Comparison of ENCODE assay signal across 8 cellular contexts in the genomic region with DNA sequence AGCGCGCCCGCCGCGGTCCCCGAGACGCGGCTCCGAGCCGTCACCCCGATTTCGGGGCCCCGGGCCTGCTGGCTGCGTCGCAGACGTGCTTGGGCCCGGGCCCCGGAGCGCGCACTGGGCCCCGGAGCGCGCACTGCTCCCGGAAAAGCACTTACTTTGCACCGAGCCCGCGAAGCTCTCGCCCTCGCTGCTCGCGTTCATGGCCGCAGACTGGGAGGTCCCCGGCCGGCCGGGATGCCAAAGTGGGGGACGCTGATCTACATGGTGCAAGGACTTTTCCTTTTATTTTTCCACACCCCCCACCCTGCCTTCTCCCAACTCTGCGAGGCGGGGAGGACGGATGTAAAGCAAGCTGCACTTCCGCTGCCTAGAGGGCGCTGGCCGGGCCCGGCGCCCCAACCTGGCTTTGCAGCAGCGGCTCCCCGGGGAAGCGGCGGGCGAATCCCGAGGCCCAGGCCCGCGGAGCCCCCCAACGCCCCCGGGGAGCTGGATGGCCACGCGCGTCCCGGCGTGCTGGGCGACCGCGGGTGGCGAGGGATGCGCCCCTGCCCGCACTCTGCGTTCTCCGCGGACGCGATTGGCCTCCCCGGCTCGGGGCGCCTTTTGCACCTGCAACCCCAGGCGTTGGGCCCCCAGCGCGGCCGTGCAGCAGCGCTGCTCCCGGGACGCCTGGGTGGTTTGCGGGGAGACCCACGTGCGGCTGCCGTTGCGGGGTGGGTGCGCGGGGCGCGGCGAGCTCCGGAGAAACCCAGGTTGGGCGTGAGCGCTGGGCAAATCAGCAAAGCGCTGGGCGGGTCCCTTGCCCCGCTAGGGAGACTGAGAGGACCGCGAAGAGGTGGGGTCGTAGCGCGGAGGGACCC. TPM values are rescaled to one million over a fixed set of nuclear protein-coding genes. Genes with fewer than 3 reads are reported as not detected.
A peak's percentile ranks its signal among the peaks of the same experiment; 100 is the strongest.
DNase-seq lines count a peak whose midpoint lies in the region; ATAC-seq lines count a peak whose summit lies in the region.

A gene (minus strand): TSS at position 344 of the 860 bp plus-strand sequence. CDS start 143 bp downstream, at position 201.

- H3K27ac ChIP-seq in effector memory CD4-positive, alpha-beta T cell (ENCODE audit: insufficient read depth, low read length, poor library complexity, severe bottlenecking): peak within 1 kb of the TSS; percentile 72
- peak within 1 kb of the TSS; percentile 95 for H3K27ac ChIP-seq in mesenchymal stem cell (ENCODE audit: low read length, poor library complexity, severe bottlenecking)

- peak within 1 kb of the TSS; percentile 84 to 94 for H3K4ac ChIP-seq in mesenchymal stem cell (ENCODE audit: low read depth in 1 of 2, low read length in 2 of 2)

- H2AK5ac ChIP-seq in mesenchymal stem cell (ENCODE audit: low read length, severe bottlenecking): no peak within 1 kb of the TSS

- peak; percentile 62 for ATAC-seq in HG03457 (IDR thresholded peaks at IDR 0.05; ENCODE audit: unreplicated experiment)

- peak within 1 kb of the TSS; percentile 96 for H2BK5ac ChIP-seq in mesenchymal stem cell (ENCODE audit: low read depth, low read length, poor library complexity, severe bottlenecking)

- H3K23ac ChIP-seq in mesenchymal stem cell (ENCODE audit: low read length in 2 of 2): peak within 1 kb of the TSS; percentile 11 to 80

- peaks cover 12% of the 10 kb centered on the region for H3K79me1 ChIP-seq in mesenchymal stem cell (replicated peaks; ENCODE audit: low read length, poor library complexity, severe bottlenecking)

- H2AFZ ChIP-seq in mesenchymal stem cell (ENCODE audit: low read depth, low read length): peak within 1 kb of the TSS; percentile 95

- H3K14ac ChIP-seq in mesenchymal stem cell (ENCODE audit: low read length in 2 of 2): peak within 1 kb of the TSS in 1 of 2 experiments; percentile 97

- peaks cover 3% of the 10 kb centered on the region for H3K4me1 ChIP-seq in effector memory CD4-positive, alpha-beta T cell (ENCODE audit: control insufficient read depth, insufficient read depth, low read length, poor library complexity, severe bottlenecking)
- H3K4me1 ChIP-seq in mesenchymal stem cell (ENCODE audit: control insufficient read depth, insufficient read depth, low read depth, low read length): peaks cover 12% of the 10 kb centered on the region

- H4K8ac ChIP-seq in mesenchymal stem cell (ENCODE audit: low read length): peak within 1 kb of the TSS; percentile 98

- H2BK15ac ChIP-seq in mesenchymal stem cell (ENCODE audit: low read depth, poor library complexity, severe bottlenecking): peak within 1 kb of the TSS; percentile 83

- peak within 1 kb of the TSS; percentile 100 for H2BK120ac ChIP-seq in mesenchymal stem cell (ENCODE audit: low read depth, low read length)

- peak; percentile 74 for DNase-seq in CD1c-positive myeloid dendritic cell (ENCODE audit: extremely low spot score)
- peak; percentile 59 for DNase-seq in GM19240 (ENCODE audit: insufficient read length, low spot score)
- peak; percentile 87 for DNase-seq in NCI-H82 (lab: John Stamatoyannopoulos, UW)
- DNase-seq in activated CD8-positive, alpha-beta memory T cell treated with anti-CD3 and anti-CD28 coated beads for 24 hours: peak; percentile 91
- DNase-seq in effector memory CD4-positive, alpha-beta T cell: peak; percentile 36 to 54 (median 50)
- peak; percentile 87 for DNase-seq in mesenchymal stem cell
- peak; percentile 28 for DNase-seq in stimulated activated CD8-positive, alpha-beta memory T cell treated with anti-CD3 and anti-CD28 coated beads, Interleukin-12 subunit alpha, Interleukin-12 subunit beta, amount 100 ng/mL, for 24 hours (ENCODE audit: extremely low read depth)

- no peaks in the 10 kb centered on the region for H3K9me3 ChIP-seq in effector memory CD4-positive, alpha-beta T cell (ENCODE audit: control insufficient read depth, low read length)
- no peaks in the 10 kb centered on the region for H3K9me3 ChIP-seq in mesenchymal stem cell (ENCODE audit: control insufficient read depth, low read length)

- peak within 1 kb of the TSS; percentile 78 for H3K4me2 ChIP-seq in mesenchymal stem cell (ENCODE audit: low read length, poor library complexity, severe bottlenecking)

- H4K91ac ChIP-seq in mesenchymal stem cell (ENCODE audit: low read length): peak within 1 kb of the TSS; percentile 98

- H3K36me3 ChIP-seq in effector memory CD4-positive, alpha-beta T cell (ENCODE audit: control insufficient read depth, insufficient read depth, low read length): peaks cover under 1% of the 10 kb centered on the region
- peaks cover 0 to 4% of the 10 kb centered on the region in 2 experiments for H3K36me3 ChIP-seq in mesenchymal stem cell (ENCODE audit: control insufficient read depth in 1 of 2, insufficient read depth in 2 of 2, low read depth in 1 of 2, low read length in 2 of 2)

- H3K4me3 ChIP-seq in effector memory CD4-positive, alpha-beta T cell (ENCODE audit: insufficient read depth, low read depth, low read length, poor library complexity, severe bottlenecking): peak within 1 kb of the TSS; percentile 97
- H3K4me3 ChIP-seq in mesenchymal stem cell (ENCODE audit: insufficient read depth in 1 of 2, low read depth in 1 of 2, low read length in 2 of 2): peak within 1 kb of the TSS; percentile 96 to 97

- H2BK12ac ChIP-seq in mesenchymal stem cell (ENCODE audit: low read length in 2 of 2): peak within 1 kb of the TSS; percentile 66 to 86

- peak within 1 kb of the TSS; percentile 92 for H3K9ac ChIP-seq in mesenchymal stem cell (ENCODE audit: low read length)

- no peaks in the 10 kb centered on the region for H3K27me3 ChIP-seq in effector memory CD4-positive, alpha-beta T cell (replicated peaks; ENCODE audit: control insufficient read depth, insufficient read depth, low read length, poor library complexity, severe bottlenecking)
- no peaks in the 10 kb centered on the region for H3K27me3 ChIP-seq in mesenchymal stem cell (ENCODE audit: control insufficient read depth in 1 of 2, insufficient read depth in 1 of 2, low read length in 2 of 2)

- H3K18ac ChIP-seq in mesenchymal stem cell (ENCODE audit: low read depth in 1 of 2, low read length in 2 of 2): peak within 1 kb of the TSS; percentile 99 to 100

- under 1% methylated on average over 85 of the region's 101 CpGs for WGBS in mesenchymal stem cell

RNA-seq across cellular contexts. Expression of the gene that starts here (rescaled TPM):
- 22.2 TPM for polyA plus RNA-seq in mesenchymal stem cell (2013, experiment 1 of 2)
- 22.4 TPM for polyA plus RNA-seq in mesenchymal stem cell (2013, experiment 2 of 2)

Comparison
In these comparisons a context has a peak if more than half of its experiments do, and no peak if none do; other contexts are left out.
1. Peak in every context shown above with its lines: DNase-seq, ATAC-seq, H3K4me3 ChIP-seq and H3K27ac ChIP-seq.
2. DNase-seq: peak in every context shown above with its lines; median percentile 91 in activated CD8-positive, alpha-beta memory T cell treated with anti-CD3 and anti-CD28 coated beads for 24 hours; 87 in NCI-H82; 87 in mesenchymal stem cell; 74 in CD1c-positive myeloid dendritic cell; 59 in GM19240; 50 in effector memory CD4-positive, alpha-beta T cell; 28 in stimulated activated CD8-positive, alpha-beta memory T cell treated with anti-CD3 and anti-CD28 coated beads, Interleukin-12 subunit alpha, Interleukin-12 subunit beta, amount 100 ng/mL, for 24 hours.